In genomic region chr19:19550454-19550842, GRCh38 we compare ENCODE assay signal across 22 cellular contexts. TPM values are rescaled to one million over a fixed set of nuclear protein-coding genes. Genes with fewer than 3 reads are reported as not detected.
DNase-seq lines count a peak whose midpoint lies in the region; ATAC-seq and TF ChIP-seq lines count a peak whose summit lies in the region.
"Had no signal": no experiment of that assay in that cellular context is flagged by ENCODE, and none has a peak within 500 bp of the region (broad histone marks: within the 10 kb centered on the region; RNA-seq: fewer than 3 reads in every experiment).

No MANE protein-coding gene starts in this region.

- in situ Hi-C loops in GM13977 (cut with MboI; ENCODE audit: low pct_unique_long_range_greater_than_20kb, low sequenced_read_pairs, unreplicated experiment): no loop called here

- H3K4me3 ChIP-seq in AG10803 (ENCODE audit: low read length) (no peak overlapping the region), HEK293 (ENCODE audit: low read depth, low read length) (no peak overlapping the region), heart left ventricle (no peak overlapping the region)
- H3K4me3 ChIP-seq: breast epithelium, ovary had no signal

- H3K4me1 ChIP-seq in HEK293 (ENCODE audit: control insufficient read depth, insufficient read depth, low read length): no peaks in the 10 kb centered on the region
- H3K4me1 ChIP-seq in heart left ventricle: peaks cover 0 to 32% (median 2%) of the 10 kb centered on the region in 12 donors
- H3K4me1 ChIP-seq: breast epithelium had no signal

- no peak overlapping the region for H3K4me3 Mint-ChIP-seq in mesothelial cell of epicardium

- H3K27me3 Mint-ChIP-seq in mesothelial cell of epicardium (ENCODE audit: low read depth): no peaks in the 10 kb centered on the region

- no peaks in the 10 kb centered on the region for H3K36me3 Mint-ChIP-seq in mesothelial cell of epicardium
- H3K36me3 Mint-ChIP-seq: activated naive CD4-positive, alpha-beta T cell treated with anti-CD3 and anti-CD28 coated beads, Interleukin-2, amount 50 U/mL, for 72 hours had no signal

- CTCF ChIA-PET in HEK293 (lab: Yijun Ruan, JAX): interaction anchor here (0.7 to 7.0 kb wide), 4 partner anchors 10 to 112 kb away, joined by 3 to 75 read pairs (median 7); partner anchors contain the start of genes GMIP and YJEFN3

- peaks cover 20% of the 10 kb centered on the region for H3K4me1 Mint-ChIP-seq in mesothelial cell of epicardium

- no peak for ATAC-seq in heart left ventricle
- ATAC-seq: activated CD4-positive, CD25-positive, alpha-beta regulatory T cell treated with anti-CD3 and anti-CD28 coated beads, Interleukin-2, amount 50 U/mL, for 24 hours; activated naive CD4-positive, alpha-beta T cell treated with anti-CD3 and anti-CD28 coated beads, Interleukin-2, amount 50 U/mL, for 72 hours; right cardiac atrium had no signal

- H3K27me3 ChIP-seq in heart left ventricle: peaks cover 0 to 28% (median 0%) of the 10 kb centered on the region in 9 donors
- H3K27me3 ChIP-seq: ovary had no signal

- no peak for TF ChIP-seq POLR2A in heart left ventricle (IDR thresholded peaks at IDR 0.05)

- no peaks in the 10 kb centered on the region for H3K9me3 Mint-ChIP-seq in mesothelial cell of epicardium
- H3K9me3 Mint-ChIP-seq: activated naive CD4-positive, alpha-beta T cell treated with anti-CD3 and anti-CD28 coated beads, Interleukin-2, amount 50 U/mL, for 72 hours had no signal

- peak overlapping the region; percentile 12 for H3K27ac Mint-ChIP-seq in mesothelial cell of epicardium

- H3K36me3 ChIP-seq in HEK293 (ENCODE audit: control insufficient read depth in 2 of 2, insufficient read depth in 1 of 2, low read length in 2 of 2) (no peaks in the 10 kb centered on the region), heart left ventricle (no peaks in the 10 kb centered on the region)
- H3K36me3 ChIP-seq: breast epithelium, ovary had no signal

- intact Hi-C loops in heart left ventricle (cut with DNase I): loop anchor here in 1 of 10 donors (5.0 kb wide), 1 partner anchor 92 kb away; the partner anchor contains the start of gene GMIP

- DNase-seq in AG10803 (ENCODE audit: low read depth) (peak; percentile 73), astrocyte of the hippocampus (ENCODE audit: low read depth, low spot score) (peak; percentile 96), mesothelial cell of epicardium (ENCODE audit: low spot score in 2 of 2, unreplicated experiment in 2 of 2) (peak in 1 of 2 experiments; percentile 50), GM13977 (ENCODE audit: low spot score) (no peak), NCI-H1930 (lab: John Stamatoyannopoulos, UW) (no peak), AG08396 (ENCODE audit: low spot score) (no peak), heart left ventricle (no peak)
- DNase-seq: hypothalamus; NCI-H1105; NCI-H2107; NCI-H526; ovary; SHP77; stimulated activated CD4-positive, alpha-beta T cell treated with anti-CD3 and anti-CD28 coated beads, Interleukin-15, amount 100 ng/mL, for 24 hours; substantia nigra; SW 1271 had no signal

- H3K27ac ChIP-seq in HEK293 (ENCODE audit: extremely low read depth, low read depth, low read length): no peak overlapping the region
- no peak overlapping the region for H3K27ac ChIP-seq in heart left ventricle
- H3K27ac ChIP-seq: breast epithelium, ovary had no signal

- TF ChIP-seq CTCF in AG10803 (conservative IDR thresholded peaks at IDR 0.05; ENCODE audit: low read length): no peak
- no peak for TF ChIP-seq CTCF in HEK293 (tag by site-specific recombination; IDR thresholded peaks at IDR 0.05)
- no peak for TF ChIP-seq CTCF in mesothelial cell of epicardium (IDR thresholded peaks at IDR 0.05; ENCODE audit: unreplicated experiment)
- no peak for TF ChIP-seq CTCF in GM13977 (IDR thresholded peaks at IDR 0.05; ENCODE audit: extremely low read depth, insufficient read depth, missing control alignments)
- TF ChIP-seq CTCF in heart left ventricle (IDR thresholded peaks at IDR 0.05): no peak

- H3K9me3 ChIP-seq in HEK293 (ENCODE audit: control insufficient read depth, insufficient read depth, low read depth, low read length): no peaks in the 10 kb centered on the region
- H3K9me3 ChIP-seq in heart left ventricle: no peaks in the 10 kb centered on the region
- H3K9me3 ChIP-seq: breast epithelium, ovary had no signal

- 28 to 42% (median 36%) methylated on average over 8 to 11 of the region's 11 CpGs for WGBS in heart left ventricle, 4 donors

- POLR2A ChIA-PET in HEK293 (lab: Yijun Ruan, JAX): interaction anchor here (2.0 kb wide), 1 partner anchor 15 kb away, joined by 5 read pairs; no protein-coding TSS in a partner anchor

TF ChIP-seq in HEK293, 187 proteins besides CTCF, POLR2A, EP300 and RAD21:
- peak; percentile 56; the same call in 1 of the 2 replicates for TF ChIP-seq ZFHX2 (tag by site-specific recombination; conservative IDR thresholded peaks at IDR 0.05)
- TF ChIP-seq ZNF792 (tag by site-specific recombination; IDR thresholded peaks at IDR 0.05): no peak
- peak; percentile 51 for TF ChIP-seq EGR2 (tag by site-specific recombination; IDR thresholded peaks at IDR 0.05; ENCODE audit: low read depth)

RNA-seq across cellular contexts. Expression of gene CILP2, which starts 12.4 kb away (rescaled TPM):
- 22.7 to 23.2 TPM (median 23.2 TPM) in 3 replicates for total RNA-seq in mesothelial cell of epicardium
- under 1 TPM in 7 of 9 donors, not detected in 2; 0.07 to 0.61 (median 0.22) TPM for total RNA-seq in heart left ventricle
- polyA plus RNA-seq in heart left ventricle: under 1 TPM; 0.08 to 0.24 TPM
- total RNA-seq: lung microvascular endothelial cell had no signal

RNA-seq across cellular contexts. Expression of gene YJEFN3, which starts 21.7 kb away (rescaled TPM):
- total RNA-seq in mesothelial cell of epicardium (19.0 to 22.6 TPM (median 20.7 TPM) in 3 replicates), heart left ventricle (1 to 10 TPM in 8 of 9 donors, not detected in 1; 1.2 to 5.4 (median 2.3) TPM)
- polyA plus RNA-seq in heart left ventricle: 1 to 10 TPM; 3.6 to 5.3 TPM

RNA-seq across cellular contexts. Expression of gene NDUFA13, which starts 34.4 kb away (rescaled TPM):
- total RNA-seq in mesothelial cell of epicardium: 338 to 343 TPM (median 342 TPM) in 3 replicates
- 1,000 to 10,000 TPM in 3 of 9 donors, 100 to 1,000 TPM in 6; 101 to 1,154 (median 960) TPM for total RNA-seq in heart left ventricle
- 1,000 to 10,000 TPM in 1 of 2 donors, 100 to 1,000 TPM in 1; 856 to 1,476 TPM for polyA plus RNA-seq in heart left ventricle

RNA-seq across cellular contexts. Expression of gene TSSK6, which starts 35.1 kb away (rescaled TPM):
- total RNA-seq in mesothelial cell of epicardium (1.9 to 2.3 TPM (median 2.1 TPM) in 3 replicates), heart left ventricle (1 to 10 TPM in 1 of 9 donors, under 1 TPM in 8; 0.28 to 1.0 (median 0.54) TPM)
- under 1 TPM; 0.57 to 0.61 TPM for polyA plus RNA-seq in heart left ventricle

Comparison
In these comparisons a context has a peak if more than half of its experiments do, and no peak if none do; other contexts are left out.
1. DNase-seq: peak in AG10803 (single experiment) and astrocyte of the hippocampus (single experiment); none in GM13977 (single experiment), NCI-H1930 (0 of 2), AG08396 (single experiment) and heart left ventricle (0 of 5).
2. RNA of gene CILP2, which starts 12.4 kb away (total RNA-seq): 22.7 to 23.2 TPM in mesothelial cell of epicardium; 0.07 to 0.61 TPM in heart left ventricle; every median in the first group is over 10 times any median in the second.